ENCODE assay signal across 31 cellular contexts in genomic region chr1:84709175-84709574, GRCh38.
"Had no signal": no experiment of that assay in that cellular context is flagged by ENCODE, and none has a peak within 500 bp of the region (broad histone marks: within the 10 kb centered on the region; RNA-seq: fewer than 3 reads in every experiment).

No MANE protein-coding gene starts in this region.

- H3K36me3 ChIP-seq: neural progenitor cell, ovary, right lobe of liver, sigmoid colon, spleen, suprapubic skin, tibial artery, upper lobe of left lung, vagina had no signal

- H3K27ac Mint-ChIP-seq: natural killer cell; nephron; neural progenitor cell; progenitor cell of endocrine pancreas; stimulated activated memory B cell treated with anti-CD40 and anti-IgM and Interleukin-4, amounts not matched to agents 10 μg/mL and 1 μg/mL and 100 μg/mL, for 72 hours; stimulated activated naive CD8-positive, alpha-beta T cell treated with anti-CD3 and anti-CD28 coated beads, Interleukin-15, amount 100 ng/mL, for 72 hours had no signal

- H3K4me1 Mint-ChIP-seq: natural killer cell; nephron; stimulated activated memory B cell treated with anti-CD40 and anti-IgM and Interleukin-4, amounts not matched to agents 10 μg/mL and 1 μg/mL and 100 μg/mL, for 72 hours; stimulated activated naive CD8-positive, alpha-beta T cell treated with anti-CD3 and anti-CD28 coated beads, Interleukin-15, amount 100 ng/mL, for 72 hours had no signal

- DNase-seq: natural killer cell; occipital lobe; ovary; posterior cingulate gyrus; psoas muscle; right cardiac atrium; right lobe of liver; sigmoid colon; spleen; stimulated activated CD4-positive, alpha-beta T cell treated with anti-CD3 and anti-CD28 coated beads, Interleukin-12 subunit alpha, Interleukin-12 subunit beta, amount 100 ng/mL, for 4 hours; stimulated activated CD4-positive, alpha-beta T cell treated with anti-CD3 and anti-CD28 coated beads, Interleukin-1b, Interleukin-23, amount 100 ng/mL, for 48 hours; stimulated activated CD4-positive, alpha-beta T cell treated with anti-CD3 and anti-CD28 coated beads, Interleukin-4, amount 100 ng/mL, for 1 hour; stimulated activated CD4-positive, alpha-beta T cell treated with anti-CD3 and anti-CD28 coated beads, Interleukin-4, amount 100 ng/mL, for 4 hours; stimulated activated CD8-positive, alpha-beta memory T cell treated with anti-CD3 and anti-CD28 coated beads, Interleukin-4, amount 100 ng/mL, for 48 hours; stimulated activated naive CD4-positive, alpha-beta T cell; stimulated activated naive CD8-positive, alpha-beta T cell treated with anti-CD3 and anti-CD28 coated beads, Interleukin-15, amount 100 ng/mL, for 72 hours; stimulated activated naive CD8-positive, alpha-beta T cell treated with anti-CD3 and anti-CD28 coated beads, Interleukin-15, Interleukin-2, amounts not matched to agents 100 U/mL and 50 U/mL, for 24 hours; substantia nigra; testis; tibial artery; trophoblast cell; upper lobe of left lung had no signal

- H3K4me3 Mint-ChIP-seq: natural killer cell; nephron; neural progenitor cell; stimulated activated memory B cell treated with anti-CD40 and anti-IgM and Interleukin-4, amounts not matched to agents 10 μg/mL and 1 μg/mL and 100 μg/mL, for 72 hours; stimulated activated naive CD8-positive, alpha-beta T cell treated with anti-CD3 and anti-CD28 coated beads, Interleukin-15, amount 100 ng/mL, for 72 hours had no signal

- H3K9me3 ChIP-seq: ovary, psoas muscle, right lobe of liver, sigmoid colon, spleen, suprapubic skin, testis, tibial artery, upper lobe of left lung, vagina had no signal

- H2AFZ ChIP-seq: neural progenitor cell, parathyroid adenoma had no signal

- H3K9ac ChIP-seq: neural progenitor cell, parathyroid adenoma had no signal

- H3K27ac ChIP-seq: neural progenitor cell, ovary, parathyroid adenoma, psoas muscle, right lobe of liver, sigmoid colon, spleen, suprapubic skin, testis, tibial artery, upper lobe of left lung, vagina had no signal

- H3K9me3 Mint-ChIP-seq: natural killer cell; nephron; neural progenitor cell; stimulated activated memory B cell treated with anti-CD40 and anti-IgM and Interleukin-4, amounts not matched to agents 10 μg/mL and 1 μg/mL and 100 μg/mL, for 72 hours; stimulated activated naive CD8-positive, alpha-beta T cell treated with anti-CD3 and anti-CD28 coated beads, Interleukin-15, amount 100 ng/mL, for 72 hours had no signal

- H3K27me3 Mint-ChIP-seq: progenitor cell of endocrine pancreas; stimulated activated memory B cell treated with anti-CD40 and anti-IgM and Interleukin-4, amounts not matched to agents 10 μg/mL and 1 μg/mL and 100 μg/mL, for 72 hours had no signal

- H3K27me3 ChIP-seq: neural progenitor cell, ovary, right lobe of liver, sigmoid colon, spleen, suprapubic skin, testis, upper lobe of left lung, vagina had no signal

- FAIRE-seq: urothelium cell line had no signal

- H3K4me1 ChIP-seq: parathyroid adenoma, psoas muscle, suprapubic skin, testis, upper lobe of left lung, vagina had no signal

- H3K4me2 ChIP-seq: neural progenitor cell, smooth muscle cell had no signal

- H3K4me3 ChIP-seq: neural progenitor cell, ovary, psoas muscle, right lobe of liver, sigmoid colon, smooth muscle cell, spleen, suprapubic skin, testis, tibial artery, upper lobe of left lung, vagina had no signal

- H3K79me2 ChIP-seq: parathyroid adenoma had no signal

- H3K36me3 Mint-ChIP-seq: natural killer cell; neural progenitor cell; stimulated activated memory B cell treated with anti-CD40 and anti-IgM and Interleukin-4, amounts not matched to agents 10 μg/mL and 1 μg/mL and 100 μg/mL, for 72 hours had no signal

- ATAC-seq: natural killer cell; psoas muscle; right cardiac atrium; right lobe of liver; stimulated activated memory B cell treated with anti-CD40 and anti-IgM and Interleukin-4, amounts not matched to agents 10 μg/mL and 1 μg/mL and 100 μg/mL, for 72 hours; stimulated activated naive CD8-positive, alpha-beta T cell treated with anti-CD3 and anti-CD28 coated beads, Interleukin-15, amount 100 ng/mL, for 72 hours; stimulated activated naive CD8-positive, alpha-beta T cell treated with anti-CD3 and anti-CD28 coated beads, Interleukin-15, Interleukin-2, amounts not matched to agents 100 U/mL and 50 U/mL, for 24 hours had no signal
